Comparison of ENCODE assay signal across 1 cellular context in the genomic region with DNA sequence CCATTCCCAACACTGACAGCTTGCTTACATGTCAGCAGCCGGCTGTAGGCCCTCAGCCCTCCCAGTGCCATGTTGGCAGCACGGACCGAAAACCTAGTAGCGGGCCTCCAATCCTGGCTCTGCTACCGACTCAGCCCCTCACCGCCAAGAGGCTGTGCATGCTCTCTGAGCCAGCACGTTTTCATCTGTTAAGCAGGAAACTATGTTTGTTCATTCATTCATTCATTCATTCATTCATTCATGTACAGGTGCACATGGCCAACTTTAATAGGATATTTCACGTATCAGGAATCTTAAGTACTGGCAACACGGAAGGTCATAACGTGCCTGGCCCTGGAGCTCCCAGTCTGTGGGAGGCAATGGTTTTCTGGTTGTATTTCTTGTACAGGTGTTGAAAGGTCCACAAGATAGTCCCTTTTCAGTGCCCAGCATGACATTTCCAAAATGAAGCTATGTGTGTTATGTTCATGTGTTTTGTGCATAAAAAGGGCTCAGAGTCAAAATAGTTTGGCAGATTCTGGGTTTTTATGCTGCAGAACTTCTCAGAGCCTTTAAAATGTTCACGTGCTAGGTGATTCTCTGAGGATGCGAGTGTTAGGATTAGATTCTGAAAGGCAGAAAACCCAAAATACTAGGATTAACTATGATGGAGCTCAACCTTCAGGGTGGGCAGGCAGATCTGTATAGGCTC.
TF ChIP-seq lines count a peak whose summit lies in the region.

No MANE protein-coding gene starts in this region.

TF ChIP-seq in H1, 55 proteins besides CTCF, POLR2A, EP300 and RAD21:
- no peak for TF ChIP-seq TAF7 (optimal IDR thresholded peaks at IDR 0.05; ENCODE audit: borderline replicate concordance, low read depth, low read length)
- TF ChIP-seq MAFK (IDR thresholded peaks at IDR 0.05; ENCODE audit: low read depth, low read length): no peak
- no peak for TF ChIP-seq CTBP2 (IDR thresholded peaks at IDR 0.05; ENCODE audit: borderline replicate concordance, insufficient read depth, insufficient read length, low read length)
- no peak for TF ChIP-seq KDM4A (IDR thresholded peaks at IDR 0.05; ENCODE audit: low read depth, low read length, severe bottlenecking)
- no peak for TF ChIP-seq CHD2 (IDR thresholded peaks at IDR 0.05; ENCODE audit: low read length)
- no peak for TF ChIP-seq GTF2F1 (IDR thresholded peaks at IDR 0.05; ENCODE audit: borderline replicate concordance, low read depth, low read length)
- no peak for TF ChIP-seq SP1 (IDR thresholded peaks at IDR 0.05; ENCODE audit: low read depth, low read length)
- TF ChIP-seq SP4 (IDR thresholded peaks at IDR 0.05; ENCODE audit: low read length): no peak
- TF ChIP-seq BACH1 (IDR thresholded peaks at IDR 0.05; ENCODE audit: low read length): no peak
- TF ChIP-seq, protein P1, sequence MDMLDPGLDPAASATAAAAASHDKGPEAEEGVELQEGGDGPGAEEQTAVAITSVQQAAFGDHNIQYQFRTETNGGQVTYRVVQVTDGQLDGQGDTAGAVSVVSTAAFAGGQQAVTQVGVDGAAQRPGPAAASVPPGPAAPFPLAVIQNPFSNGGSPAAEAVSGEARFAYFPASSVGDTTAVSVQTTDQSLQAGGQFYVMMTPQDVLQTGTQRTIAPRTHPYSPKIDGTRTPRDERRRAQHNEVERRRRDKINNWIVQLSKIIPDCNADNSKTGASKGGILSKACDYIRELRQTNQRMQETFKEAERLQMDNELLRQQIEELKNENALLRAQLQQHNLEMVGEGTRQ (IDR thresholded peaks at IDR 0.05; ENCODE audit: low read length): no peak
- TF ChIP-seq KDM1A (IDR thresholded peaks at IDR 0.05; ENCODE audit: borderline replicate concordance, low read length): no peak
- TF ChIP-seq TBP (IDR thresholded peaks at IDR 0.05; ENCODE audit: low read depth, low read length): no peak
- TF ChIP-seq RNF2 (IDR thresholded peaks at IDR 0.05; ENCODE audit: borderline replicate concordance, low read depth, low read length, missing control alignments, poor library complexity, severe bottlenecking): no peak
- no peak for TF ChIP-seq JUN (IDR thresholded peaks at IDR 0.05; ENCODE audit: low read depth, low read length)
- TF ChIP-seq SUZ12 (IDR thresholded peaks at IDR 0.05; ENCODE audit: low read length): no peak
- TF ChIP-seq SRF (IDR thresholded peaks at IDR 0.05; ENCODE audit: low read depth, low read length): no peak
- TF ChIP-seq, protein P2, sequence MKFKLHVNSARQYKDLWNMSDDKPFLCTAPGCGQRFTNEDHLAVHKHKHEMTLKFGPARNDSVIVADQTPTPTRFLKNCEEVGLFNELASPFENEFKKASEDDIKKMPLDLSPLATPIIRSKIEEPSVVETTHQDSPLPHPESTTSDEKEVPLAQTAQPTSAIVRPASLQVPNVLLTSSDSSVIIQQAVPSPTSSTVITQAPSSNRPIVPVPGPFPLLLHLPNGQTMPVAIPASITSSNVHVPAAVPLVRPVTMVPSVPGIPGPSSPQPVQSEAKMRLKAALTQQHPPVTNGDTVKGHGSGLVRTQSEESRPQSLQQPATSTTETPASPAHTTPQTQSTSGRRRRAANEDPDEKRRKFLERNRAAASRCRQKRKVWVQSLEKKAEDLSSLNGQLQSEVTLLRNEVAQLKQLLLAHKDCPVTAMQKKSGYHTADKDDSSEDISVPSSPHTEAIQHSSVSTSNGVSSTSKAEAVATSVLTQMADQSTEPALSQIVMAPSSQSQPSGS (IDR thresholded peaks at IDR 0.05; ENCODE audit: low read length): no peak
